13 cellular contexts compared by ENCODE assay signal in genomic region chr15:88652456-88653199, GRCh38. TPM values are rescaled to one million over a fixed set of nuclear protein-coding genes. Genes with fewer than 3 reads are reported as not detected.
DNase-seq lines count a peak whose midpoint lies in the region; ATAC-seq and TF ChIP-seq lines count a peak whose summit lies in the region.
"Had no signal": no experiment of that assay in that cellular context is flagged by ENCODE, and none has a peak within 500 bp of the region (broad histone marks: within the 10 kb centered on the region; RNA-seq: fewer than 3 reads in every experiment).

No MANE protein-coding gene starts in this region.

- peak overlapping the region; percentile 1 for H2AK5ac ChIP-seq in neuronal stem cell (ENCODE audit: low read depth, low read length)

- H2BK12ac ChIP-seq in neuronal stem cell (ENCODE audit: low read length), result no peak overlapping the region

- no peak for ATAC-seq in GM21576 (IDR thresholded peaks at IDR 0.05; ENCODE audit: unreplicated experiment)
- no peak for ATAC-seq in left lobe of liver
- ATAC-seq: right cardiac atrium had no signal

- DNase-seq in NCI-H1417 (lab: John Stamatoyannopoulos, UW) (peak in 2 of 3 experiments; percentile 65 to 81), NCI-H1417 treated with DMSO at 0.1 percent for 48 hours (lab: John Stamatoyannopoulos, UW) (no peak), neuronal stem cell (ENCODE audit: low spot score) (no peak), putamen (ENCODE audit: low spot score) (no peak), left lobe of liver (ENCODE audit: low spot score) (no peak)
- DNase-seq in activated naive CD8-positive, alpha-beta T cell treated with anti-CD3 and anti-CD28 coated beads for 36 hours, result no peak
- DNase-seq: foreskin melanocyte, islet precursor cell, NCI-H2171 treated with DMSO at 0.1 percent for 48 hours, right cardiac atrium had no signal

- WGBS in neuronal stem cell (ENCODE audit: extremely low coverage in 2 of 2, insufficient read length in 2 of 2, insufficient replicate concordance in 1 of 2), 2 donors, result no CpG with 5 or more reads among the region's 8 CpGs

- POLR2A ChIA-PET in HEK293 (lab: Yijun Ruan, JAX), result interaction anchor here (1.5 kb wide), 1 partner anchor 14 kb away, joined by 3 read pairs; the partner anchor contains the start of gene ISG20

- CTCF ChIA-PET in HEK293 (lab: Yijun Ruan, JAX), result interaction anchor here (0.7 to 1.1 kb wide), 3 partner anchors 176 to 555 kb away, joined by 3 read pairs; no protein-coding TSS in a partner anchor

- peak overlapping the region; percentile 59 for H3K14ac ChIP-seq in neuronal stem cell (ENCODE audit: low read length)

- no peak overlapping the region for H2AFZ ChIP-seq in neuronal stem cell (ENCODE audit: low read length)

- H4K91ac ChIP-seq in neuronal stem cell (ENCODE audit: low read depth, low read length, poor library complexity), result no peak overlapping the region

- H3K36me3 ChIP-seq in HEK293 (ENCODE audit: control insufficient read depth in 2 of 2, insufficient read depth in 1 of 2, low read length in 2 of 2), result no peaks in the 10 kb centered on the region
- H3K36me3 ChIP-seq in neuronal stem cell (replicated peaks in 1 of 2; ENCODE audit: control insufficient read depth in 2 of 2, insufficient read depth in 2 of 2, low read length in 2 of 2), result no peaks in the 10 kb centered on the region

- H3K4ac ChIP-seq in neuronal stem cell (ENCODE audit: low read length), result no peak overlapping the region

- peak overlapping the region; percentile 19 for H3K23ac ChIP-seq in neuronal stem cell (ENCODE audit: low read depth, low read length, poor library complexity)

- H4K8ac ChIP-seq in neuronal stem cell (ENCODE audit: low read depth, low read length), result no peak overlapping the region

- no peak overlapping the region for H3K4me2 ChIP-seq in neuronal stem cell (ENCODE audit: insufficient read depth, low read length, poor library complexity, severe bottlenecking)

- H3K4me1 Mint-ChIP-seq in activated naive CD8-positive, alpha-beta T cell treated with anti-CD3 and anti-CD28 coated beads for 36 hours, result peaks cover 74% of the 10 kb centered on the region

- no peak for TF ChIP-seq CTCF in HEK293 (tag by site-specific recombination; IDR thresholded peaks at IDR 0.05)

- H3K27ac ChIP-seq in HEK293 (ENCODE audit: extremely low read depth, low read depth, low read length) (no peak overlapping the region), neuronal stem cell (replicated peaks; ENCODE audit: low read length) (no peak overlapping the region)
- H3K27ac ChIP-seq: 22Rv1 had no signal

- no peak overlapping the region for H2BK120ac ChIP-seq in neuronal stem cell (ENCODE audit: low read depth, low read length)

- H2BK5ac ChIP-seq in neuronal stem cell (ENCODE audit: low read length), result no peak overlapping the region

- no peaks in the 10 kb centered on the region for H3K79me1 ChIP-seq in neuronal stem cell (ENCODE audit: low read depth, low read length)

- no peaks in the 10 kb centered on the region for H3K27me3 Mint-ChIP-seq in activated naive CD8-positive, alpha-beta T cell treated with anti-CD3 and anti-CD28 coated beads for 36 hours

- peak overlapping the region; percentile 70 for H2BK15ac ChIP-seq in neuronal stem cell (ENCODE audit: low read length)

- peaks cover 25% of the 10 kb centered on the region for H3K36me3 Mint-ChIP-seq in activated naive CD8-positive, alpha-beta T cell treated with anti-CD3 and anti-CD28 coated beads for 36 hours

- no peak overlapping the region for H3K9ac ChIP-seq in neuronal stem cell (ENCODE audit: low read depth, low read length, poor library complexity)

- H3K9me3 ChIP-seq in HEK293 (ENCODE audit: control insufficient read depth, insufficient read depth, low read depth, low read length) (no peaks in the 10 kb centered on the region), neuronal stem cell (replicated peaks in 1 of 2; ENCODE audit: control insufficient read depth in 2 of 2, insufficient read depth in 1 of 2, low read depth in 1 of 2, low read length in 2 of 2) (no peaks in the 10 kb centered on the region)

- H3K9me3 Mint-ChIP-seq in activated naive CD8-positive, alpha-beta T cell treated with anti-CD3 and anti-CD28 coated beads for 36 hours, result no peaks in the 10 kb centered on the region

- no peak overlapping the region for H3K4me3 ChIP-seq in HEK293 (ENCODE audit: low read depth, low read length)
- H3K4me3 ChIP-seq in neuronal stem cell (ENCODE audit: low read length in 2 of 2), result no peak overlapping the region

- H3K4me1 ChIP-seq in HEK293 (ENCODE audit: control insufficient read depth, insufficient read depth, low read length) (peaks cover 9% of the 10 kb centered on the region), neuronal stem cell (ENCODE audit: control insufficient read depth in 2 of 2, insufficient read depth in 1 of 2, low read depth in 1 of 2, low read length in 2 of 2) (peaks cover 9 to 14% of the 10 kb centered on the region in 2 donors)

- peak overlapping the region; percentile 70 for H3K18ac ChIP-seq in neuronal stem cell (ENCODE audit: low read length)

- no peaks in the 10 kb centered on the region for H3K27me3 ChIP-seq in neuronal stem cell (ENCODE audit: control insufficient read depth in 3 of 3, insufficient read depth in 3 of 3, low read depth in 1 of 3, low read length in 3 of 3)

- no peak overlapping the region for H3K4me3 Mint-ChIP-seq in activated naive CD8-positive, alpha-beta T cell treated with anti-CD3 and anti-CD28 coated beads for 36 hours

- peak overlapping the region; percentile 81 for H3K27ac Mint-ChIP-seq in activated naive CD8-positive, alpha-beta T cell treated with anti-CD3 and anti-CD28 coated beads for 36 hours

TF ChIP-seq in HEK293, 187 proteins besides CTCF, POLR2A, EP300 and RAD21:
- no peak for TF ChIP-seq ZNF670 (tag by site-specific recombination; IDR thresholded peaks at IDR 0.05; ENCODE audit: low read depth)
- TF ChIP-seq ZFP37 (tag by site-specific recombination; IDR thresholded peaks at IDR 0.05), result no peak
- peak; percentile 42; the same call in 1 of the 2 replicates for TF ChIP-seq ZBTB20 (tag by site-specific recombination; IDR thresholded peaks at IDR 0.05)
- TF ChIP-seq ZIC2 (tag by site-specific recombination; IDR thresholded peaks at IDR 0.05), result peak; percentile 84
- TF ChIP-seq ZNF423 (tag by site-specific recombination; IDR thresholded peaks at IDR 0.05), result no peak
- no peak for TF ChIP-seq ZNF132 (tag by site-specific recombination; IDR thresholded peaks at IDR 0.05; ENCODE audit: borderline replicate concordance)

RNA-seq across cellular contexts. Expression of gene ISG20, which starts 13.8 kb away (rescaled TPM):
- 100 to 1,000 TPM; 108 to 110 TPM for total RNA-seq in activated naive CD8-positive, alpha-beta T cell treated with anti-CD3 and anti-CD28 coated beads for 36 hours
- 2.1 TPM for polyA plus RNA-seq in neuronal stem cell (2013, experiment 1 of 2)
- polyA plus RNA-seq in neuronal stem cell (2013, experiment 2 of 2), result 1.6 TPM
- total RNA-seq in left lobe of liver, result 5.7 TPM

RNA-seq across cellular contexts. Expression of gene AEN, which starts 31.5 kb away (rescaled TPM):
- total RNA-seq in activated naive CD8-positive, alpha-beta T cell treated with anti-CD3 and anti-CD28 coated beads for 36 hours, result 10 to 100 TPM; 76.1 to 81.8 TPM
- 42.3 TPM for polyA plus RNA-seq in neuronal stem cell (2013, experiment 1 of 2)
- polyA plus RNA-seq in neuronal stem cell (2013, experiment 2 of 2), result 41.6 TPM
- 7.1 TPM for total RNA-seq in left lobe of liver

Comparison
In these comparisons a context has a peak if more than half of its experiments do, and no peak if none do; other contexts are left out.
1. DNase-seq: peak in NCI-H1417 (2 of 3); none in NCI-H1417 treated with DMSO at 0.1 percent for 48 hours (single experiment), activated naive CD8-positive, alpha-beta T cell treated with anti-CD3 and anti-CD28 coated beads for 36 hours (single experiment), neuronal stem cell (single experiment), putamen (single experiment) and left lobe of liver (single experiment).
2. RNA of gene ISG20, which starts 13.8 kb away (total RNA-seq): 108 to 110 TPM in activated naive CD8-positive, alpha-beta T cell treated with anti-CD3 and anti-CD28 coated beads for 36 hours; 5.7 TPM in left lobe of liver (single experiment); every median in the first group is over 10 times any median in the second.